Comparison of ENCODE assay signal across 12 cellular contexts in the genomic region with DNA sequence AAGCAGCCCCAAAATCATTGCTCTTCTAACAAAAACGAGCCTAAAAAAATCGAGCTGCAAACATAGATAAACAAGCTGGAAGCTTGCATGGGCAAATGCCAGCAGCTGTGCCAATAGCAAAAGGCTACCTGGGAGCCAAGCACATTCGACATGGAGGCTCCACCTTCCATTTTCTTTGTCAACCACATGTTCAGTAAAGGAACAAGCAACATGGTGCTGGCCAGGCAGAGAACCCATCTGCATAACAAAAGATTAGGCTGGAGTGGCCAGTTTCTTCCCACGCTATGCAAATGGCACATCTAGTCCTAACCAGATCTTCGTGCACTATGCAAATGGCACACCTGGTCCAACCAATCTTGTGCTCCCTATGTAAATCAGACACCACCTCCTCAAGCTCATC.
"Had no signal": no experiment of that assay in that cellular context is flagged by ENCODE, and none has a peak within 500 bp of the region (broad histone marks: within the 10 kb centered on the region; RNA-seq: fewer than 3 reads in every experiment).

No MANE protein-coding gene starts in this region.

- ATAC-seq: sciatic nerve; stimulated activated naive CD8-positive, alpha-beta T cell treated with anti-CD3 and anti-CD28 coated beads, Interleukin-15, amount 100 ng/mL, for 72 hours had no signal

- H3K4me3 Mint-ChIP-seq: activated CD4-positive, alpha-beta T cell treated with anti-CD3 and anti-CD28 coated beads, Interleukin-2, amount 10 ng/mL, durations not matched to agents 7 days and 5 days; activated naive CD8-positive, alpha-beta T cell treated with anti-CD3 and anti-CD28 coated beads for 36 hours; neural crest cell; stimulated activated naive CD8-positive, alpha-beta T cell treated with anti-CD3 and anti-CD28 coated beads, Interleukin-15, amount 100 ng/mL, for 72 hours; type B pancreatic cell had no signal

- H3K4me3 ChIP-seq: pancreas had no signal

- H3K4me1 Mint-ChIP-seq: activated CD4-positive, alpha-beta T cell treated with anti-CD3 and anti-CD28 coated beads, Interleukin-2, amount 10 ng/mL, durations not matched to agents 7 days and 5 days; activated naive CD8-positive, alpha-beta T cell treated with anti-CD3 and anti-CD28 coated beads for 36 hours; neural crest cell; stimulated activated naive CD8-positive, alpha-beta T cell treated with anti-CD3 and anti-CD28 coated beads, Interleukin-15, amount 100 ng/mL, for 72 hours had no signal

- H3K9me3 Mint-ChIP-seq: activated CD4-positive, alpha-beta T cell treated with anti-CD3 and anti-CD28 coated beads, Interleukin-2, amount 10 ng/mL, durations not matched to agents 7 days and 5 days; neural crest cell had no signal

- DNase-seq: activated CD4-positive, alpha-beta T cell treated with anti-CD3 and anti-CD28 coated beads, Interleukin-2, amount 10 ng/mL, durations not matched to agents 7 days and 5 days; activated CD8-positive, alpha-beta memory T cell treated with anti-CD3 and anti-CD28 coated beads, Interleukin-2, amount 50 U/mL, for 48 hours; activated naive CD8-positive, alpha-beta T cell treated with anti-CD3 and anti-CD28 coated beads for 36 hours; effector CD8-positive, alpha-beta T cell; foreskin fibroblast; kidney glomerular epithelial cell; pancreas; stimulated activated CD4-positive, alpha-beta T cell treated with anti-CD3 and anti-CD28 coated beads, Interleukin-1b, Interleukin-23, amount 100 ng/mL, for 48 hours; stimulated activated naive CD8-positive, alpha-beta T cell treated with anti-CD3 and anti-CD28 coated beads, Interleukin-15, amount 100 ng/mL, for 72 hours had no signal

- H3K9me3 ChIP-seq: pancreas had no signal

- H3K27ac ChIP-seq: pancreas had no signal

- H3K36me3 ChIP-seq: pancreas had no signal

- H3K27me3 Mint-ChIP-seq: activated CD4-positive, alpha-beta T cell treated with anti-CD3 and anti-CD28 coated beads, Interleukin-2, amount 10 ng/mL, durations not matched to agents 7 days and 5 days; activated naive CD8-positive, alpha-beta T cell treated with anti-CD3 and anti-CD28 coated beads for 36 hours; stimulated activated naive CD8-positive, alpha-beta T cell treated with anti-CD3 and anti-CD28 coated beads, Interleukin-15, amount 100 ng/mL, for 72 hours; type B pancreatic cell had no signal

- H3K27ac Mint-ChIP-seq: activated CD4-positive, alpha-beta T cell treated with anti-CD3 and anti-CD28 coated beads, Interleukin-2, amount 10 ng/mL, durations not matched to agents 7 days and 5 days; activated naive CD8-positive, alpha-beta T cell treated with anti-CD3 and anti-CD28 coated beads for 36 hours; type B pancreatic cell had no signal

- H3K27me3 ChIP-seq: pancreas had no signal
